ENCODE assay signal across 2 cellular contexts in genomic region chr17:1421470-1421869, GRCh38.
TF ChIP-seq lines count a peak whose summit lies in the region.

No MANE protein-coding gene starts in this region.

TF ChIP-seq in IMR-90, 13 proteins besides CTCF, POLR2A, EP300 and RAD21:
- TF ChIP-seq USF2 (IDR thresholded peaks at IDR 0.05; ENCODE audit: low read depth, low read length) = no peak
- no peak for TF ChIP-seq SMC3 (IDR thresholded peaks at IDR 0.05; ENCODE audit: low read depth, low read length)
- no peak for TF ChIP-seq ELK1 (IDR thresholded peaks at IDR 0.05; ENCODE audit: borderline replicate concordance, low read depth, low read length)
- TF ChIP-seq MAZ (IDR thresholded peaks at IDR 0.05; ENCODE audit: borderline replicate concordance, low read depth, low read length) = no peak

TF ChIP-seq in K562, 482 proteins besides CTCF, POLR2A, EP300 and RAD21:
- TF ChIP-seq ZC3H8 (IDR thresholded peaks at IDR 0.05) (no peak), BRD4 (IDR thresholded peaks at IDR 0.05) (no peak), ZNF655 (CRISPR knock-in tag; IDR thresholded peaks at IDR 0.05) (no peak), GTF2A2 (tag; IDR thresholded peaks at IDR 0.05) (no peak), RUNX1 (IDR thresholded peaks at IDR 0.05; ENCODE audit: low read depth) (no peak), RFX1 (IDR thresholded peaks at IDR 0.05) (no peak)
